Comparison of ENCODE assay signal across 10 cellular contexts in the genomic region with DNA sequence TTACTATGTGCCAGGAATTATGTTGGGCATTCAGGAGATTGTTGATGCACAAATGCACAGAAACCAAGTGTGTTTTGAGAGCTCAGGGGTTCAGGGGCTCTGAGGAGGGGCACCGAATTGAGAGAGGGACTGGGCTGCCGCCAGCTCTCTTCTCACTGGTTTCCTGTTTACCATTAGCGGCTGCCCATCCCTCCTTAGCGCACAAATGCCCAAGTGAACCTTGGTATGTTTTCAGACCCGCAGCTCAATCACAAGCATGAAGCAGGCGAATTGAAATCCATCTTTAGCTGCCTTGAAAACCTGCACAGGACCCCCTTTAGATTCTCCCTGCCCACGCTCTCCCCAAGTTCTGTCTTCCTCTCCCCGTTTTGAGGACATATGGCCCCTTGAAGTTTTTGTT.
DNase-seq lines count a peak whose midpoint lies in the region; ATAC-seq and TF ChIP-seq lines count a peak whose summit lies in the region.
"Had no signal": no experiment of that assay in that cellular context is flagged by ENCODE, and none has a peak within 500 bp of the region (broad histone marks: within the 10 kb centered on the region; RNA-seq: fewer than 3 reads in every experiment).

No MANE protein-coding gene starts in this region.

- no peak for ATAC-seq in gastrocnemius medialis

- no peaks in the 10 kb centered on the region for H3K9me2 ChIP-seq in OCI-LY1 (ENCODE audit: low read depth, low read length)

- in situ Hi-C loops in gastrocnemius medialis (cut with MboI; ENCODE audit: low sequenced_read_pairs in 4 of 4): loop anchor here (5.0 to 25.0 kb wide), 5 partner anchors 80 to 365 kb away; partner anchors contain the start of genes SSBP3 (in 2 of the 4), CYB5RL (in 1 of the 4) and MRPL37 (in 1 of the 4)

- H3K4me2 ChIP-seq in OCI-LY1 (ENCODE audit: low read length): peak overlapping the region; percentile 64; the same call in 1 of the 2 replicates

- H3K4me1 ChIP-seq in OCI-LY1 (ENCODE audit: insufficient read depth, low read length, severe bottlenecking) (peaks cover 23% of the 10 kb centered on the region), iPS-15b (ENCODE audit: control insufficient read depth, insufficient read depth, low read length) (peaks cover 9% of the 10 kb centered on the region), spleen (peaks cover 17 to 58% (median 39%) of the 10 kb centered on the region in 6 donors), gastrocnemius medialis (peaks cover 11 to 24% of the 10 kb centered on the region in 2 donors)

- intact Hi-C loops in spleen (cut with DNase I; ENCODE audit: low total_unique reads) (loop anchor here (2.0 to 10.0 kb wide), 3 partner anchors 78 to 415 kb away; no protein-coding TSS in a partner anchor), gastrocnemius medialis (cut with DNase I; ENCODE audit: low total_unique reads) (loop anchor here (5.0 kb wide), 1 partner anchor 435 kb away; the partner anchor contains the start of genes TCEANC2 and TMEM59)

- TF ChIP-seq CTCF in OCI-LY1 (IDR thresholded peaks at IDR 0.05; ENCODE audit: low read length): no peak
- TF ChIP-seq CTCF in spleen (IDR thresholded peaks at IDR 0.05 in 8 of 11, conservative IDR thresholded peaks at IDR 0.05 in 3 of 11): no peak
- no peak for TF ChIP-seq CTCF in gastrocnemius medialis (IDR thresholded peaks at IDR 0.05 in 4 of 5, conservative IDR thresholded peaks at IDR 0.05 in 1 of 5)

- H3K36me3 ChIP-seq in OCI-LY1 (ENCODE audit: insufficient read depth, low read length) (no peaks in the 10 kb centered on the region), iPS-15b (ENCODE audit: control insufficient read depth, insufficient read depth, low read length) (no peaks in the 10 kb centered on the region), spleen (no peaks in the 10 kb centered on the region), gastrocnemius medialis (no peaks in the 10 kb centered on the region)

- TF ChIP-seq POLR2A in spleen (IDR thresholded peaks at IDR 0.05) (no peak), gastrocnemius medialis (IDR thresholded peaks at IDR 0.05) (no peak)

- H2AFZ ChIP-seq in OCI-LY1 (ENCODE audit: low read length): no peak overlapping the region

- H3K4me3 ChIP-seq in OCI-LY1 (ENCODE audit: low read depth, low read length, poor library complexity, severe bottlenecking): no peak overlapping the region
- peak overlapping the region; percentile 59 for H3K4me3 ChIP-seq in iPS-15b (ENCODE audit: low read depth, low read length)
- H3K4me3 ChIP-seq in spleen: peak overlapping the region in 1 of 8 donors; percentile 81
- no peak overlapping the region for H3K4me3 ChIP-seq in gastrocnemius medialis

- DNase-seq in NCI-H82 (lab: John Stamatoyannopoulos, UW) (peak; percentile 26), NCI-H82 treated with DMSO at 0.1 percent for 48 hours (lab: John Stamatoyannopoulos, UW; ENCODE audit: unreplicated experiment) (no peak), spleen (no peak), occipital lobe (lab: John Stamatoyannopoulos, UW) (no peak), AG08396 (ENCODE audit: low spot score) (no peak), gastrocnemius medialis (no peak)
- DNase-seq: activated gamma-delta T cell treated with Interleukin-2 at 50 U/mL for 16 hours, NCI-H2081 treated with DMSO at 0.1 percent for 48 hours had no signal

- H3K27me3 ChIP-seq in OCI-LY1 (ENCODE audit: insufficient read depth, low read length): peaks cover 5% of the 10 kb centered on the region; the same call in 1 of the 2 replicates
- H3K27me3 ChIP-seq in iPS-15b (ENCODE audit: control insufficient read depth, insufficient read depth, low read length): peaks cover 17% of the 10 kb centered on the region
- H3K27me3 ChIP-seq in spleen (replicated peaks in 1 of 7): peaks cover 0 to 36% (median 0%) of the 10 kb centered on the region in 7 donors
- H3K27me3 ChIP-seq in gastrocnemius medialis: no peaks in the 10 kb centered on the region

- WGBS in spleen, 5 donors: 15 to 28% (median 20%) methylated on average over 8 of the region's 8 CpGs

- H3K27ac ChIP-seq in OCI-LY1 (ENCODE audit: low read depth, low read length, poor library complexity, severe bottlenecking): peak overlapping the region; percentile 40
- peak overlapping the region in 7 of 8 donors; percentile 29 to 91 (median 88) for H3K27ac ChIP-seq in spleen
- peak overlapping the region in 2 of 4 donors; percentile 92 to 93 for H3K27ac ChIP-seq in gastrocnemius medialis

- H3F3A ChIP-seq in OCI-LY1 (ENCODE audit: insufficient read depth, low read length): no peaks in the 10 kb centered on the region; the same call in 1 of the 2 replicates

- H3K9ac ChIP-seq in OCI-LY1 (ENCODE audit: low read length) (0 out of 2 replicates have a peak overlapping the region, but pooled peaks have one; percentile 33), iPS-15b (ENCODE audit: low read depth, low read length) (no peak overlapping the region)

- H3K79me2 ChIP-seq in OCI-LY1 (ENCODE audit: insufficient read depth, low read length): no peaks in the 10 kb centered on the region

- H4K20me1 ChIP-seq in OCI-LY1 (ENCODE audit: insufficient read depth, low read length): no peaks in the 10 kb centered on the region

- H3K9me3 ChIP-seq in OCI-LY1 (ENCODE audit: low read length): no peaks in the 10 kb centered on the region
- H3K9me3 ChIP-seq in iPS-15b (ENCODE audit: control insufficient read depth, insufficient read depth, low read length): no peaks in the 10 kb centered on the region
- H3K9me3 ChIP-seq in spleen: no peaks in the 10 kb centered on the region
- no peaks in the 10 kb centered on the region for H3K9me3 ChIP-seq in gastrocnemius medialis
